2 cellular contexts compared by ENCODE assay signal in genomic region chr3:145134738-145135137, GRCh38.
TF ChIP-seq lines count a peak whose summit lies in the region.

No MANE protein-coding gene starts in this region.

TF ChIP-seq in GM23338, 12 proteins besides CTCF, POLR2A, EP300 and RAD21 (continued from another document):
- TF ChIP-seq EZH2phosphoT487 (IDR thresholded peaks at IDR 0.05; ENCODE audit: unreplicated experiment) (no peak), EZH2 (IDR thresholded peaks at IDR 0.05; ENCODE audit: low read depth, unreplicated experiment) (no peak), POLR2AphosphoS5 (IDR thresholded peaks at IDR 0.05; ENCODE audit: low read depth) (no peak), ZNF114 (CRISPR knock-in tag; IDR thresholded peaks at IDR 0.05) (no peak), ZNF331 (CRISPR knock-in tag; IDR thresholded peaks at IDR 0.05; ENCODE audit: low read depth) (no peak), JUNB (IDR thresholded peaks at IDR 0.05; ENCODE audit: unreplicated experiment) (no peak), STAT1 (IDR thresholded peaks at IDR 0.05; ENCODE audit: unreplicated experiment) (no peak), ETS1 (IDR thresholded peaks at IDR 0.05) (no peak)
TF ChIP-seq in GM23338: peak in this region for 0.

TF ChIP-seq in endothelial cell of umbilical vein, 7 proteins besides CTCF, POLR2A, EP300 and RAD21:
- TF ChIP-seq MAX (IDR thresholded peaks at IDR 0.05; ENCODE audit: insufficient read depth, insufficient read length), result no peak
